8 cellular contexts compared by ENCODE assay signal in the genomic region with DNA sequence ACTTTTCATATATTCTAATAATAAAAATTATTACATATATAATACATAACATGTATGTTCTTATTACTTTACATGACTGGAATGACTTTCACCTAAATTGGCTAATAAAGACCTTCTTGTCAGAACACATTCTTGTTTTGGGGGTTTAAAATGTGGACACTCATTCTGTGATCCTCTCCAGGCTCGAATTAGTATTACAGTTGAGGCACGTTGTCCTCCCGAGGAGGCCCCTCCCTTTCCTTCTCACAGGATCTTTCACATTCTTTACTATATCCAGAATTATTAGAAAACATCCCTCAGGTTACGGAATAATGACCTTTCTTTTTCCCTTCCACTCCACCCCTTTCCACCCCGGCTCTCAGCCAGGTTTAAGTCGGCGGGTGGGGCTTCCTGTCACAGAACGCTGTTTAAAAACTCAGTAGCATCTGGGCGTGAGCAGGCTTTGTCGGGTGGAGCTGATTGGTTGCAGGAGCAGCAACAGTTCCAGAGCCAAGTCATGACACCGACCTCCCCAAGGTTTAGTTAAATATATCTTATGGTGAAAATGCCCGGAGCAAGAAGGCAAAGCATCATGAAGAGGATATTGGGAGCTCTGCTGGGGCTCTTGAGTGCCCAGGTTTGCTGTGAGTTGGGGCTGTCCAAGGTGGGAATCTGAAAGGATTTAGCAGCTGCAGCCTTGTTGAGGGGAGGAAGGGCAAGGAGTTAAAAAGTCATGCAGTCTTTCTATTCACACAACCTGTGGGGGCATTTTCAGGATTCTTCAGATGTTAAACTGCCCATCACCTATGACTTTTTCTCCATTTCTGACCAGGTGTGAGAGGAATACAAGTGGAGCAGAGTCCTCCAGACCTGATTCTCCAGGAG.
DNase-seq lines count a peak whose midpoint lies in the region; TF ChIP-seq lines count a peak whose summit lies in the region.

No MANE protein-coding gene starts in this region.

- POLR2A ChIA-PET in MCF 10A (lab: Yijun Ruan, JAX): no interaction called here

- H3K36me3 ChIP-seq in breast epithelium: no peaks in the 10 kb centered on the region
- no peaks in the 10 kb centered on the region for H3K36me3 ChIP-seq in HUES64 (ENCODE audit: insufficient read depth, low read length)
- no peaks in the 10 kb centered on the region for H3K36me3 ChIP-seq in subcutaneous abdominal adipose tissue (ENCODE audit: control insufficient read depth in 5 of 5, insufficient read depth in 5 of 5, low read length in 5 of 5)

- TF ChIP-seq CTCF in MCF 10A (IDR thresholded peaks at IDR 0.05; ENCODE audit: unreplicated experiment) (no peak), breast epithelium (IDR thresholded peaks at IDR 0.05) (no peak), osteocyte (IDR thresholded peaks at IDR 0.05) (no peak)

- H3K9me3 Mint-ChIP-seq in MCF 10A (ENCODE audit: unreplicated experiment) (no peaks in the 10 kb centered on the region), osteocyte (ENCODE audit: unreplicated experiment) (no peaks in the 10 kb centered on the region)
- H3K9me3 Mint-ChIP-seq in activated T-cell treated with anti-CD3 and anti-CD28 coated beads, Interleukin-2, amount 50 U/mL, for 24 hours: no peaks in the 10 kb centered on the region

- H3K4me1 Mint-ChIP-seq in MCF 10A (ENCODE audit: insufficient read depth, unreplicated experiment) (no peaks in the 10 kb centered on the region), osteocyte (ENCODE audit: unreplicated experiment) (peaks cover 1% of the 10 kb centered on the region)
- peaks cover 54% of the 10 kb centered on the region for H3K4me1 Mint-ChIP-seq in activated T-cell treated with anti-CD3 and anti-CD28 coated beads, Interleukin-2, amount 50 U/mL, for 24 hours (ENCODE audit: low read depth)

- no peak overlapping the region for H3K27ac Mint-ChIP-seq in MCF 10A (ENCODE audit: low read depth, unreplicated experiment)
- peak overlapping the region; percentile 91 for H3K27ac Mint-ChIP-seq in activated T-cell treated with anti-CD3 and anti-CD28 coated beads, Interleukin-2, amount 50 U/mL, for 24 hours
- H3K27ac Mint-ChIP-seq in osteocyte (ENCODE audit: unreplicated experiment): no peak overlapping the region

- H3K27me3 Mint-ChIP-seq in MCF 10A (ENCODE audit: insufficient read depth, unreplicated experiment): peaks cover 98% of the 10 kb centered on the region
- H3K27me3 Mint-ChIP-seq in activated T-cell treated with anti-CD3 and anti-CD28 coated beads, Interleukin-2, amount 50 U/mL, for 24 hours: no peaks in the 10 kb centered on the region
- peaks cover 35% of the 10 kb centered on the region for H3K27me3 Mint-ChIP-seq in osteocyte (ENCODE audit: unreplicated experiment)

- H3K9me3 ChIP-seq in breast epithelium (peaks cover 0 to 12% of the 10 kb centered on the region in 2 donors), HUES64 (ENCODE audit: insufficient read depth, low read depth, low read length) (no peaks in the 10 kb centered on the region), subcutaneous abdominal adipose tissue (ENCODE audit: control insufficient read depth in 5 of 5, low read length in 5 of 5) (peaks cover 0 to 7% (median 2%) of the 10 kb centered on the region in 5 donors)

- no peaks in the 10 kb centered on the region for H3K4me1 ChIP-seq in breast epithelium
- H3K4me1 ChIP-seq in HUES64 (ENCODE audit: insufficient read depth, low read length): peaks cover 4% of the 10 kb centered on the region; the same call in 1 of the 2 replicates
- H3K4me1 ChIP-seq in subcutaneous abdominal adipose tissue (ENCODE audit: control insufficient read depth in 5 of 5, insufficient read depth in 5 of 5, low read length in 5 of 5): peaks cover 0 to 4% (median 3%) of the 10 kb centered on the region in 5 donors

- H3K4me3 Mint-ChIP-seq in MCF 10A (ENCODE audit: unreplicated experiment): no peak overlapping the region
- H3K4me3 Mint-ChIP-seq in activated T-cell treated with anti-CD3 and anti-CD28 coated beads, Interleukin-2, amount 50 U/mL, for 24 hours: peak overlapping the region; percentile 85
- H3K4me3 Mint-ChIP-seq in osteocyte (ENCODE audit: unreplicated experiment): no peak overlapping the region

- CTCF ChIA-PET in MCF 10A (lab: Yijun Ruan, JAX): interaction anchor here (0.5 to 0.9 kb wide), 2 partner anchors 30 to 1100 kb away, joined by 3 to 5 read pairs; no protein-coding TSS in a partner anchor

- DNase-seq in MCF 10A (ENCODE audit: unreplicated experiment) (peak; percentile 6), breast epithelium (ENCODE audit: low spot score in 2 of 2) (no peak), iPS DF 19.7 (ENCODE audit: low read depth, low spot score) (peak; percentile 25), osteocyte (ENCODE audit: extremely low spot score, unreplicated experiment) (no peak), COLO668 (lab: John Stamatoyannopoulos, UW; ENCODE audit: unreplicated experiment) (no peak)
- peak; percentile 57 for DNase-seq in activated T-cell treated with anti-CD3 and anti-CD28 coated beads, Interleukin-2, amount 50 U/mL, for 24 hours

- TF ChIP-seq POLR2A in breast epithelium (IDR thresholded peaks at IDR 0.05): no peak

- no peak overlapping the region for H3K27ac ChIP-seq in breast epithelium
- no peak overlapping the region for H3K27ac ChIP-seq in HUES64 (ENCODE audit: low read depth, low read length)
- H3K27ac ChIP-seq in subcutaneous abdominal adipose tissue (ENCODE audit: low read depth, low read length): no peak overlapping the region

- WGBS in HUES64: 14% methylated on average over 12 of the region's 12 CpGs

- H3K9ac ChIP-seq in HUES64 (ENCODE audit: low read depth, low read length) (no peak overlapping the region), subcutaneous abdominal adipose tissue (ENCODE audit: low read length in 5 of 5) (no peak overlapping the region)

- BruUV-seq in MCF 10A (replicated peaks; lab: Mats Ljungman, UMichigan): no TSS peak

- intact Hi-C loops in MCF 10A (cut with micrococcal nuclease): no loop called here
- intact Hi-C loops in breast epithelium (cut with DNase I; ENCODE audit: low total_unique reads): no loop called here

- H3K27me3 ChIP-seq in breast epithelium (no peaks in the 10 kb centered on the region), HUES64 (ENCODE audit: insufficient read depth, low read length) (no peaks in the 10 kb centered on the region), subcutaneous abdominal adipose tissue (ENCODE audit: control insufficient read depth in 5 of 5, insufficient read depth in 4 of 5, low read length in 5 of 5) (peaks cover 0 to 6% (median 0%) of the 10 kb centered on the region in 5 donors)

- H3K36me3 Mint-ChIP-seq in MCF 10A (ENCODE audit: insufficient read depth, unreplicated experiment) (no peaks in the 10 kb centered on the region), osteocyte (ENCODE audit: unreplicated experiment) (no peaks in the 10 kb centered on the region)
- peaks cover 3% of the 10 kb centered on the region for H3K36me3 Mint-ChIP-seq in activated T-cell treated with anti-CD3 and anti-CD28 coated beads, Interleukin-2, amount 50 U/mL, for 24 hours (ENCODE audit: low read depth)

- peak overlapping the region in 1 of 3 donors; percentile 4 for H3K4me3 ChIP-seq in breast epithelium
- H3K4me3 ChIP-seq in HUES64 (ENCODE audit: low read length): peak overlapping the region; percentile 50
- peak overlapping the region in 4 of 5 donors; percentile 6 to 40 (median 16) for H3K4me3 ChIP-seq in subcutaneous abdominal adipose tissue (ENCODE audit: low read depth in 1 of 5, low read length in 5 of 5)

Comparison
In these comparisons a context has a peak if more than half of its experiments do, and no peak if none do; other contexts are left out.
1. DNase-seq: peak in MCF 10A (single experiment), activated T-cell treated with anti-CD3 and anti-CD28 coated beads, Interleukin-2, amount 50 U/mL, for 24 hours (single experiment) and iPS DF 19.7 (single experiment); none in breast epithelium (0 of 2), osteocyte (single experiment) and COLO668 (single experiment).